In genomic region chr1:166876540-166876838, GRCh38 we compare ENCODE assay signal across 8 cellular contexts. TPM values are rescaled to one million over a fixed set of nuclear protein-coding genes. Genes with fewer than 3 reads are reported as not detected.
DNase-seq lines count a peak whose midpoint lies in the region; ATAC-seq and TF ChIP-seq lines count a peak whose summit lies in the region.

No MANE protein-coding gene starts in this region.

- no peaks in the 10 kb centered on the region for H3K9me2 ChIP-seq in MM.1S (replicated peaks; ENCODE audit: insufficient read depth, low read length)

- H3F3A ChIP-seq in MM.1S (ENCODE audit: insufficient read depth, low read length): peaks cover 16% of the 10 kb centered on the region; the same call in 1 of the 2 replicates

- peak overlapping the region; percentile 87 for H2AFZ ChIP-seq in MM.1S (ENCODE audit: low read length)

- H3K36me3 Mint-ChIP-seq in stimulated activated effector memory CD8-positive, alpha-beta T cell treated with anti-CD3 and anti-CD28 coated beads, Interleukin-12 subunit alpha, Interleukin-12 subunit beta, amount 100 ng/mL, for 72 hours: peaks cover 14% of the 10 kb centered on the region

- TF ChIP-seq POLR2A in lower leg skin (IDR thresholded peaks at IDR 0.05): no peak

- H3K36me3 ChIP-seq in cardiac muscle cell (no peaks in the 10 kb centered on the region), MM.1S (replicated peaks; ENCODE audit: insufficient read depth, low read length) (no peaks in the 10 kb centered on the region; the same call in 1 of the 2 replicates)

- no peak overlapping the region for H3K27ac ChIP-seq in cardiac muscle cell
- H3K27ac ChIP-seq in MM.1S (ENCODE audit: low read length): peak overlapping the region; percentile 16; the same call in 1 of the 2 replicates

- H3K27me3 ChIP-seq in cardiac muscle cell (no peaks in the 10 kb centered on the region), MM.1S (replicated peaks; ENCODE audit: insufficient read depth, low read length) (no peaks in the 10 kb centered on the region)

- H3K4me1 Mint-ChIP-seq in stimulated activated effector memory CD8-positive, alpha-beta T cell treated with anti-CD3 and anti-CD28 coated beads, Interleukin-12 subunit alpha, Interleukin-12 subunit beta, amount 100 ng/mL, for 72 hours: peaks cover 25% of the 10 kb centered on the region

- no peaks in the 10 kb centered on the region for H3K9me3 Mint-ChIP-seq in stimulated activated effector memory CD8-positive, alpha-beta T cell treated with anti-CD3 and anti-CD28 coated beads, Interleukin-12 subunit alpha, Interleukin-12 subunit beta, amount 100 ng/mL, for 72 hours

- WGBS in lower leg skin, 2 donors: 1% methylated on average over 7 of the region's 7 CpGs

- DNase-seq in cardiac muscle cell (ENCODE audit: low read depth in 1 of 2, low spot score in 1 of 2) (no peak), Right ventricle myocardium superior (no peak), MM.1S (no peak), epithelial cell of proximal tubule (ENCODE audit: low read depth) (no peak), lower leg skin (ENCODE audit: low spot score in 2 of 2) (no peak)
- no peak for DNase-seq in stimulated activated effector memory CD8-positive, alpha-beta T cell treated with anti-CD3 and anti-CD28 coated beads, Interleukin-12 subunit alpha, Interleukin-12 subunit beta, amount 100 ng/mL, for 72 hours (ENCODE audit: low spot score in 2 of 2)
- no peak for DNase-seq in stimulated activated CD4-positive, alpha-beta T cell treated with anti-CD3 and anti-CD28 coated beads, Interleukin-1b, Interleukin-23, amount 100 ng/mL, for 48 hours
- DNase-seq in effector CD8-positive, alpha-beta T cell (lab: John Stamatoyannopoulos, UW): no peak

- H3K27ac Mint-ChIP-seq in stimulated activated effector memory CD8-positive, alpha-beta T cell treated with anti-CD3 and anti-CD28 coated beads, Interleukin-12 subunit alpha, Interleukin-12 subunit beta, amount 100 ng/mL, for 72 hours: peak overlapping the region; percentile 96

- no peak for ATAC-seq in Right ventricle myocardium superior (ENCODE audit: poor library complexity)
- ATAC-seq in stimulated activated effector memory CD8-positive, alpha-beta T cell treated with anti-CD3 and anti-CD28 coated beads, Interleukin-12 subunit alpha, Interleukin-12 subunit beta, amount 100 ng/mL, for 72 hours: peak; percentile 0

- H3K4me3 ChIP-seq in cardiac muscle cell (peak overlapping the region; percentile 15), MM.1S (ENCODE audit: low read length) (peak overlapping the region; percentile 68), epithelial cell of proximal tubule (ENCODE audit: low read depth, low read length) (peak overlapping the region; percentile 62), lower leg skin (ENCODE audit: low read depth, poor library complexity, severe bottlenecking) (no peak overlapping the region)

- intact Hi-C loops in Right ventricle myocardium superior (cut with DNase I) (no loop called here), lower leg skin (cut with DNase I; ENCODE audit: low total_unique reads) (no loop called here)

- no peaks in the 10 kb centered on the region for H4K20me1 ChIP-seq in MM.1S (ENCODE audit: insufficient read depth, low read length)

- H3K4me1 ChIP-seq in cardiac muscle cell (ENCODE audit: low read depth): no peaks in the 10 kb centered on the region
- H3K4me1 ChIP-seq in MM.1S (ENCODE audit: low read length): peaks cover 12% of the 10 kb centered on the region

- peak overlapping the region; percentile 54 for H3K9ac ChIP-seq in MM.1S (ENCODE audit: low read length)

- TF ChIP-seq CTCF in cardiac muscle cell (IDR thresholded peaks at IDR 0.05; ENCODE audit: low read depth, low read length) (no peak), MM.1S (IDR thresholded peaks at IDR 0.05; ENCODE audit: low read length) (peak; percentile 49), epithelial cell of proximal tubule (conservative IDR thresholded peaks at IDR 0.05; ENCODE audit: low read depth, low read length) (peak; percentile 11), lower leg skin (IDR thresholded peaks at IDR 0.05) (no peak)

- peak overlapping the region; percentile 93 for H3K4me2 ChIP-seq in MM.1S (ENCODE audit: low read depth, low read length)

- H3K9me3 ChIP-seq in cardiac muscle cell (ENCODE audit: low read depth) (no peaks in the 10 kb centered on the region), MM.1S (replicated peaks; ENCODE audit: insufficient read depth, low read length) (no peaks in the 10 kb centered on the region)

- peaks cover 44% of the 10 kb centered on the region for H3K79me2 ChIP-seq in MM.1S (ENCODE audit: low read length)

- H3K4me3 Mint-ChIP-seq in stimulated activated effector memory CD8-positive, alpha-beta T cell treated with anti-CD3 and anti-CD28 coated beads, Interleukin-12 subunit alpha, Interleukin-12 subunit beta, amount 100 ng/mL, for 72 hours: peak overlapping the region; percentile 88

RNA-seq across cellular contexts. Expression of gene TADA1, which starts 0.4 kb away (rescaled TPM):
- total RNA-seq in cardiac muscle cell (11.6 and 18.3 TPM in 2 replicates), Right ventricle myocardium superior (9.7 TPM), epithelial cell of proximal tubule (13.7 and 21.1 TPM in 2 replicates), lower leg skin (10 to 100 TPM in 3 of 4 donors, 1 to 10 TPM in 1; 9.5 to 18.2 (median 15.1) TPM)
- polyA plus RNA-seq in cardiac muscle cell: 15.9 and 32.3 TPM in 2 replicates

RNA-seq across cellular contexts. Expression of gene POGK, which starts 37.2 kb away (rescaled TPM):
- 37.2 and 39.6 TPM in 2 replicates for total RNA-seq in cardiac muscle cell
- polyA plus RNA-seq in cardiac muscle cell: 21.7 and 30.0 TPM in 2 replicates
- total RNA-seq in Right ventricle myocardium superior: 16.9 TPM
- 23.2 and 32.5 TPM in 2 replicates for total RNA-seq in epithelial cell of proximal tubule
- 10 to 100 TPM; 30.6 to 43.1 (median 34.0) TPM for total RNA-seq in lower leg skin

Comparison
In these comparisons a context has a peak if more than half of its experiments do, and no peak if none do; other contexts are left out.
1. CTCF ChIP-seq: peak in MM.1S (single experiment) and epithelial cell of proximal tubule (single experiment); none in cardiac muscle cell (single experiment) and lower leg skin (0 of 3).